In the genomic region with DNA sequence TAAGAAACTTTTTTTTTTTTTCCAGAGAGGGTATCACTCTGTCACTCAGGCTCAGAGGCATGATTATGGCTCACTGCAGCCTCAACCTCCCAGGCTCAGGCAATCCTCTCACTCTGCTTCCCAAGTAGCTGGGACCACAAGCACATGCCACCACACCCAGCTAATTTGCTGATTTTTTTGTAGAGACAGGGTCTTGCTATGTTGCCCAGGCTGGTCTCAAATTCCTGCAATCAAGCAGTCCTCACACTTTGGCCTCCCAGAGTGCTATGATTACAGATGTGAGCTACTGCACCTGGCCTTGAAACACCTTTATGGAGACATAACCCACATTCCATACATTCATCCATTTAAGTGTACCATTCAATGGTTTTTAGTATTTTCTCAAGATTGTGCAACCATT, we compare ENCODE assay signal across 34 cellular contexts.
"Had no signal": no experiment of that assay in that cellular context is flagged by ENCODE, and none has a peak within 500 bp of the region (broad histone marks: within the 10 kb centered on the region; RNA-seq: fewer than 3 reads in every experiment).

No MANE protein-coding gene starts in this region.

- H3K27me3 ChIP-seq: adrenal gland, ascending aorta, cardiac muscle cell had no signal

- ATAC-seq: activated CD4-positive, alpha-beta T cell treated with anti-CD3 and anti-CD28 coated beads for 36 hours; activated CD4-positive, CD25-positive, alpha-beta regulatory T cell treated with anti-CD3 and anti-CD28 coated beads, Interleukin-2, amount 50 U/mL, for 24 hours; activated CD8-positive, alpha-beta memory T cell treated with anti-CD3 and anti-CD28 coated beads, Interleukin-2, amount 10 ng/mL, durations not matched to agents 7 days and 5 days; activated CD8-positive, alpha-beta T cell treated with anti-CD3 and anti-CD28 coated beads, Interleukin-2, amount 10 ng/mL, durations not matched to agents 7 days and 5 days; activated naive CD4-positive, alpha-beta T cell treated with anti-CD3 and anti-CD28 coated beads, Interleukin-2, amount 50 U/mL, for 72 hours; activated T-cell treated with anti-CD3 and anti-CD28 coated beads, Interleukin-2, amount 50 U/mL, for 4 hours; activated T-cell treated with anti-CD3 and anti-CD28 coated beads, Interleukin-2, amount 50 U/mL, for 72 hours; activated T-helper 17 cell treated with anti-CD3 and anti-CD28 coated beads, Interleukin-2, amount 50 U/mL, for 72 hours had no signal

- FAIRE-seq: bronchial epithelial cell had no signal

- H3K4me3 ChIP-seq: adrenal gland, ascending aorta, cardiac muscle cell had no signal

- H3K27ac ChIP-seq: adrenal gland, ascending aorta, cardiac muscle cell, VCaP had no signal

- H3K9me3 ChIP-seq: adrenal gland had no signal

- DNase-seq: activated CD4-positive, alpha-beta memory T cell treated with anti-CD3 and anti-CD28 coated beads, Interleukin-2, amount 10 ng/mL, durations not matched to agents 7 days and 5 days; activated CD4-positive, alpha-beta T cell treated with anti-CD3 and anti-CD28 coated beads for 1 hour; activated CD4-positive, alpha-beta T cell treated with anti-CD3 and anti-CD28 coated beads for 36 hours; activated CD4-positive, alpha-beta T cell treated with anti-CD3 and anti-CD28 coated beads for 48 hours; activated CD4-positive, alpha-beta T cell treated with anti-CD3 and anti-CD28 coated beads, Interleukin-2, amount 10 ng/mL, durations not matched to agents 7 days and 5 days; activated CD4-positive, alpha-beta T cell treated with anti-CD3 and anti-CD28 coated beads, Interleukin-2, amount 50 U/mL, for 48 hours; activated CD4-positive, CD25-positive, alpha-beta regulatory T cell; activated CD8-positive, alpha-beta memory T cell treated with anti-CD3 and anti-CD28 coated beads for 24 hours; activated CD8-positive, alpha-beta memory T cell treated with anti-CD3 and anti-CD28 coated beads, Interleukin-2, amount 10 ng/mL, durations not matched to agents 7 days and 5 days; activated CD8-positive, alpha-beta memory T cell treated with anti-CD3 and anti-CD28 coated beads, Interleukin-2, amount 50 U/mL, for 48 hours; activated CD8-positive, alpha-beta T cell treated with anti-CD3 and anti-CD28 coated beads, Interleukin-2, amount 10 ng/mL, durations not matched to agents 7 days and 5 days; activated effector memory CD4-positive, alpha-beta T cell treated with anti-CD3 and anti-CD28 coated beads, Interleukin-2, amount 50 U/mL, for 16 hours; activated gamma-delta T cell treated with Interleukin-2 at 50 U/mL for 16 hours; activated naive CD4-positive, alpha-beta T cell; activated naive CD4-positive, alpha-beta T cell treated with anti-CD3 and anti-CD28 coated beads for 36 hours; activated naive CD4-positive, alpha-beta T cell treated with anti-CD3 and anti-CD28 coated beads, Interleukin-2, amount 50 U/mL, for 16 hours; activated naive CD8-positive, alpha-beta T cell treated with anti-CD3 and anti-CD28 coated beads for 36 hours; activated T-cell treated with anti-CD3 and anti-CD28 coated beads, Interleukin-2, amount 50 U/mL, for 4 hours; activated T-cell treated with anti-CD3 and anti-CD28 coated beads, Interleukin-2, amount 50 U/mL, for 72 hours; adrenal gland; amniotic stem cell; anterior cingulate cortex; caudate nucleus; cerebellar nuclear complex; T-helper 1 cell; T-helper 2 cell; T-helper 9 cell had no signal

- H3K4me1 ChIP-seq: adrenal gland, ascending aorta had no signal
